ENCODE assay signal across 39 cellular contexts in the genomic region with DNA sequence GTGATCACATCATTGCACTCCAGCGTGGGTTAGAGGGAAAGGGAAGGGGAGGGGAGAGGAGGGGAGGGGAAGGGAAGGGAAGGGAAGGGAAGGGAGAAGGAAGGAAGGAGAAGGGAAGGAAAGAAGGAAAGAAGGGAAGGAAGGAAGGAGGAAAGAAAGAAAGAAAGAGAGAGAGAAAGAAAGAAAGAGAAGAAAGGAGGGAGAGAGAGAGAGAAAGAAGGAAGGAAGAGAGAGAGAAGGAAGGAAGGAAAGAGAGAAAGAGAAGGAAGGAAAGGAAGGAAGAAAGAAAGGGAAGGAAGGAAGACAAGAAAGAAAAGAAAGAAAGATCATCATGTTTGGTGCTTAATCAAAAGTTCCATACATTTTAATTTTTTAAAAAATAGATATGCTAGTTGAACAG.
"Had no signal": no experiment of that assay in that cellular context is flagged by ENCODE, and none has a peak within 500 bp of the region (broad histone marks: within the 10 kb centered on the region; RNA-seq: fewer than 3 reads in every experiment).

No MANE protein-coding gene starts in this region.

- H3K4me3 Mint-ChIP-seq: activated naive CD4-positive, alpha-beta T cell treated with anti-CD3 and anti-CD28 coated beads for 36 hours; activated naive CD4-positive, alpha-beta T cell treated with anti-CD3 and anti-CD28 coated beads, Interleukin-2, amount 10 ng/mL, durations not matched to agents 7 days and 5 days; activated naive CD4-positive, alpha-beta T cell treated with anti-CD3 and anti-CD28 coated beads, Interleukin-2, amount 50 U/mL, for 24 hours; activated naive CD8-positive, alpha-beta T cell; activated naive CD8-positive, alpha-beta T cell treated with anti-CD3 and anti-CD28 coated beads for 36 hours; activated naive CD8-positive, alpha-beta T cell treated with anti-CD3 and anti-CD28 coated beads, Interleukin-2, amount 10 ng/mL, durations not matched to agents 7 days and 5 days; activated naive CD8-positive, alpha-beta T cell treated with anti-CD3 and anti-CD28 coated beads, Interleukin-2, amount 50 U/mL, for 24 hours; activated T-cell treated with anti-CD3 and anti-CD28 coated beads, Interleukin-2, amount 50 U/mL, for 24 hours; activated T-cell treated with anti-CD3 and anti-CD28 coated beads, Interleukin-2, amount 50 U/mL, for 4 hours; activated T-cell treated with anti-CD3 and anti-CD28 coated beads, Interleukin-2, amount 50 U/mL, for 72 hours; activated T-helper 1 cell treated with anti-CD3 and anti-CD28 coated beads, Interleukin-12 subunit alpha, Interleukin-12 subunit beta, Interleukin-2, Interleukin-4 antibody, amounts not matched to agents 30 ng/mL and 10 ng/mL and 1 ng/mL, durations not matched to agents 14 hours and 24 hours and 36 hours; activated T-helper 17 cell treated with anti-CD3 and anti-CD28 coated beads, Interleukin-2, amount 50 U/mL, for 72 hours; brain; central memory CD8-positive, alpha-beta T cell had no signal

- H3K36me3 Mint-ChIP-seq: activated naive CD4-positive, alpha-beta T cell treated with anti-CD3 and anti-CD28 coated beads, Interleukin-2, amount 10 ng/mL, durations not matched to agents 7 days and 5 days; activated naive CD4-positive, alpha-beta T cell treated with anti-CD3 and anti-CD28 coated beads, Interleukin-2, amount 50 U/mL, for 72 hours; activated naive CD8-positive, alpha-beta T cell; activated naive CD8-positive, alpha-beta T cell treated with anti-CD3 and anti-CD28 coated beads for 36 hours; brain had no signal

- H3K27ac ChIP-seq: adrenal gland, ascending aorta, body of pancreas, brain microvascular endothelial cell, breast epithelium, cardiac muscle cell had no signal

- H3K27me3 ChIP-seq: adrenal gland, ascending aorta, body of pancreas, brain microvascular endothelial cell, breast epithelium, cardiac muscle cell had no signal

- H3K9me3 ChIP-seq: adrenal gland, ascending aorta, body of pancreas, breast epithelium had no signal

- H3K4me3 ChIP-seq: adrenal gland, ascending aorta, body of pancreas, breast epithelium, cardiac muscle cell had no signal

- H3K27me3 Mint-ChIP-seq: activated naive CD4-positive, alpha-beta T cell treated with anti-CD3 and anti-CD28 coated beads, Interleukin-2, amount 50 U/mL, for 24 hours had no signal

- H3K4me1 Mint-ChIP-seq: activated naive CD4-positive, alpha-beta T cell treated with anti-CD3 and anti-CD28 coated beads, Interleukin-2, amount 10 ng/mL, durations not matched to agents 7 days and 5 days; activated naive CD4-positive, alpha-beta T cell treated with anti-CD3 and anti-CD28 coated beads, Interleukin-2, amount 50 U/mL, for 24 hours; activated naive CD8-positive, alpha-beta T cell treated with anti-CD3 and anti-CD28 coated beads, Interleukin-2, amount 10 ng/mL, durations not matched to agents 7 days and 5 days; activated naive CD8-positive, alpha-beta T cell treated with anti-CD3 and anti-CD28 coated beads, Interleukin-2, amount 50 U/mL, for 24 hours; activated T-helper 17 cell treated with anti-CD3 and anti-CD28 coated beads, Interleukin-2, amount 50 U/mL, for 72 hours; central memory CD8-positive, alpha-beta T cell had no signal

- ATAC-seq: activated naive CD4-positive, alpha-beta T cell treated with anti-CD3 and anti-CD28 coated beads, Interleukin-2, amount 50 U/mL, for 72 hours; activated naive CD8-positive, alpha-beta T cell treated with anti-CD3 and anti-CD28 coated beads, Interleukin-2, amount 50 U/mL, for 24 hours; activated T-cell treated with anti-CD3 and anti-CD28 coated beads, Interleukin-2, amount 50 U/mL, for 4 hours; activated T-cell treated with anti-CD3 and anti-CD28 coated beads, Interleukin-2, amount 50 U/mL, for 72 hours; activated T-helper 17 cell treated with anti-CD3 and anti-CD28 coated beads, Interleukin-2, amount 50 U/mL, for 72 hours; body of pancreas had no signal

- H3K4me1 ChIP-seq: adrenal gland, ascending aorta, body of pancreas, breast epithelium had no signal

- H3K36me3 ChIP-seq: adrenal gland, ascending aorta, brain microvascular endothelial cell, breast epithelium, cardiac muscle cell had no signal

- H3K9me3 Mint-ChIP-seq: activated naive CD4-positive, alpha-beta T cell treated with anti-CD3 and anti-CD28 coated beads for 36 hours; activated naive CD4-positive, alpha-beta T cell treated with anti-CD3 and anti-CD28 coated beads, Interleukin-2, amount 10 ng/mL, durations not matched to agents 7 days and 5 days; activated naive CD4-positive, alpha-beta T cell treated with anti-CD3 and anti-CD28 coated beads, Interleukin-2, amount 50 U/mL, for 24 hours; activated naive CD4-positive, alpha-beta T cell treated with anti-CD3 and anti-CD28 coated beads, Interleukin-2, amount 50 U/mL, for 72 hours; activated naive CD8-positive, alpha-beta T cell treated with anti-CD3 and anti-CD28 coated beads for 36 hours; activated naive CD8-positive, alpha-beta T cell treated with anti-CD3 and anti-CD28 coated beads, Interleukin-2, amount 10 ng/mL, durations not matched to agents 7 days and 5 days; activated naive CD8-positive, alpha-beta T cell treated with anti-CD3 and anti-CD28 coated beads, Interleukin-2, amount 50 U/mL, for 24 hours; activated T-cell treated with anti-CD3 and anti-CD28 coated beads, Interleukin-2, amount 50 U/mL, for 24 hours; activated T-cell treated with anti-CD3 and anti-CD28 coated beads, Interleukin-2, amount 50 U/mL, for 4 hours; activated T-helper 1 cell treated with anti-CD3 and anti-CD28 coated beads, Interleukin-12 subunit alpha, Interleukin-12 subunit beta, Interleukin-2, Interleukin-4 antibody, amounts not matched to agents 30 ng/mL and 10 ng/mL and 1 ng/mL, durations not matched to agents 14 hours and 24 hours and 36 hours; activated T-helper 17 cell treated with anti-CD3 and anti-CD28 coated beads, Interleukin-2, amount 50 U/mL, for 72 hours; activated T-helper 2 cell treated with anti-CD3 and anti-CD28 coated beads, Interferon-gamma antibody, Interleukin-2, Interleukin-4, amounts not matched to agents 10 μg/mL and 5 μg/mL and 100 μg/mL, durations not matched to agents 14 hours and 24 hours and 36 hours; central memory CD8-positive, alpha-beta T cell had no signal

- FAIRE-seq: astrocyte, bronchial epithelial cell had no signal

- H3K27ac Mint-ChIP-seq: activated naive CD4-positive, alpha-beta T cell treated with anti-CD3 and anti-CD28 coated beads for 36 hours; activated naive CD4-positive, alpha-beta T cell treated with anti-CD3 and anti-CD28 coated beads, Interleukin-2, amount 10 ng/mL, durations not matched to agents 7 days and 5 days; activated naive CD4-positive, alpha-beta T cell treated with anti-CD3 and anti-CD28 coated beads, Interleukin-2, amount 50 U/mL, for 24 hours; activated naive CD4-positive, alpha-beta T cell treated with anti-CD3 and anti-CD28 coated beads, Interleukin-2, amount 50 U/mL, for 72 hours; activated naive CD8-positive, alpha-beta T cell; activated naive CD8-positive, alpha-beta T cell treated with anti-CD3 and anti-CD28 coated beads for 36 hours; activated naive CD8-positive, alpha-beta T cell treated with anti-CD3 and anti-CD28 coated beads, Interleukin-2, amount 10 ng/mL, durations not matched to agents 7 days and 5 days; activated naive CD8-positive, alpha-beta T cell treated with anti-CD3 and anti-CD28 coated beads, Interleukin-2, amount 50 U/mL, for 24 hours; activated T-cell treated with anti-CD3 and anti-CD28 coated beads, Interleukin-2, amount 50 U/mL, for 24 hours; activated T-cell treated with anti-CD3 and anti-CD28 coated beads, Interleukin-2, amount 50 U/mL, for 72 hours; activated T-helper 1 cell treated with anti-CD3 and anti-CD28 coated beads, Interleukin-12 subunit alpha, Interleukin-12 subunit beta, Interleukin-2, Interleukin-4 antibody, amounts not matched to agents 30 ng/mL and 10 ng/mL and 1 ng/mL, durations not matched to agents 14 hours and 24 hours and 36 hours; activated T-helper 17 cell treated with anti-CD3 and anti-CD28 coated beads, Interleukin-2, amount 50 U/mL, for 72 hours; activated T-helper 2 cell treated with anti-CD3 and anti-CD28 coated beads, Interferon-gamma antibody, Interleukin-2, Interleukin-4, amounts not matched to agents 10 μg/mL and 5 μg/mL and 100 μg/mL, durations not matched to agents 14 hours and 24 hours and 36 hours; brain had no signal

- DNase-seq: activated effector memory CD4-positive, alpha-beta T cell treated with anti-CD3 and anti-CD28 coated beads, Interleukin-2, amount 50 U/mL, for 16 hours; activated effector memory CD4-positive, alpha-beta T cell treated with Interleukin-2 at 50 U/mL for 16 hours; activated gamma-delta T cell; activated gamma-delta T cell treated with Interleukin-2 at 50 U/mL for 16 hours; activated naive CD4-positive, alpha-beta T cell; activated naive CD4-positive, alpha-beta T cell treated with anti-CD3 and anti-CD28 coated beads for 36 hours; activated naive CD4-positive, alpha-beta T cell treated with anti-CD3 and anti-CD28 coated beads, Interleukin-2, amount 10 ng/mL, durations not matched to agents 7 days and 5 days; activated naive CD4-positive, alpha-beta T cell treated with anti-CD3 and anti-CD28 coated beads, Interleukin-2, amount 50 U/mL, for 16 hours; activated naive CD4-positive, alpha-beta T cell treated with Interleukin-2 at 50 U/mL for 16 hours; activated naive CD8-positive, alpha-beta T cell treated with anti-CD3 and anti-CD28 coated beads for 36 hours; activated naive CD8-positive, alpha-beta T cell treated with anti-CD3 and anti-CD28 coated beads, Interleukin-2, amount 10 ng/mL, durations not matched to agents 7 days and 5 days; activated naive CD8-positive, alpha-beta T cell treated with anti-CD3 and anti-CD28 coated beads, Interleukin-2, amount 50 U/mL, for 24 hours; activated T-cell treated with anti-CD3 and anti-CD28 coated beads, Interleukin-2, amount 50 U/mL, for 24 hours; activated T-cell treated with anti-CD3 and anti-CD28 coated beads, Interleukin-2, amount 50 U/mL, for 4 hours; activated T-cell treated with anti-CD3 and anti-CD28 coated beads, Interleukin-2, amount 50 U/mL, for 48 hours; activated T-cell treated with anti-CD3 and anti-CD28 coated beads, Interleukin-2, amount 50 U/mL, for 72 hours; adrenal gland; amniotic stem cell; amygdala; anterior cingulate cortex; aorta; body of pancreas; brain microvascular endothelial cell; caudate nucleus; central memory CD4-positive, alpha-beta T cell; cerebellar nuclear complex had no signal
